Comparison of ENCODE assay signal across 1 cellular context in the genomic region with DNA sequence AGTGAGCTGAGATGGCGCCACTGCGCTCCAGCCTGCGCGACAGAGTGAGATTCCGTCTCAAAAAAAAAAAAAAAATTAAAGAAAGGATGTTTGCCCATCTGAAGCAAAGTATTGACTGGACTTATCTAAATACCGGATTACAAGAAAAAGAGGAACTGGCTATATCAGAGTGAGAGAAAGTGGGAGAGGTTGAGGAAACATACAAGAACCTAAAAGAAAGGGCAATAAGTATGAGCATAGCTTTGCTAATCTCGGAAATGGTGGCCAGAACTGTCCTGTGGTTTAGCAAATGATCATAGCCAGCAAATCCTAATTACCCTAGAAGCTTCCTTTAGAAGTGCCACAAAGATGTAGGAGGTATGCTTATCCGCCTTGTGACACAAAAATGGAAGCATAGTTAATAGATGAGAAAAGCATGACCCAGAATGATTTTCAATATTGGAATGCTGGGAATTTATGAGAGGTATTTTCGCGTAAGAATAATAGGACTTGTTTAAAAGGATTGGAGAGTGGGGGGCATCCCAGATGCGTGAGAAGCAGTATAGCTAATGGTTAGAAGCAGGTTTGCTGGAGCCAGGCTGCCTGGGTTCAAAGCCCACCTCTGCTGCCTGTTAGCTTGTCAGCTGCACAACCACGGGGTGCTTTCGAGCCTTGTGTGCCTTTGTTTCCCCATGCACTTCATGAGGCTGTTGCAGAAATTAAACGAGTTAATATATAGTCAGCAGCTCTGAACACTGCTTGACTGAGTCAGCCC.
TF ChIP-seq lines count a peak whose summit lies in the region.

No MANE protein-coding gene starts in this region.

TF ChIP-seq in endothelial cell of umbilical vein, 7 proteins besides CTCF, POLR2A, EP300 and RAD21:
- no peak for TF ChIP-seq MYC (IDR thresholded peaks at IDR 0.05; ENCODE audit: low read depth, low read length)
- no peak for TF ChIP-seq POLR2AphosphoS5 (IDR thresholded peaks at IDR 0.05; ENCODE audit: insufficient read depth, low read depth, low read length)
- no peak for TF ChIP-seq JUN (IDR thresholded peaks at IDR 0.05; ENCODE audit: borderline replicate concordance, insufficient read depth, insufficient read length, low read depth)
